In genomic region chr5:40441733-40442132, GRCh38 we compare ENCODE assay signal across 9 cellular contexts.
DNase-seq lines count a peak whose midpoint lies in the region; ATAC-seq and TF ChIP-seq lines count a peak whose summit lies in the region.
"Had no signal": no experiment of that assay in that cellular context is flagged by ENCODE, and none has a peak within 500 bp of the region (broad histone marks: within the 10 kb centered on the region; RNA-seq: fewer than 3 reads in every experiment).

No MANE protein-coding gene starts in this region.

- no peak overlapping the region for H2AFZ ChIP-seq in SK-N-SH (ENCODE audit: low read depth)

- no peak overlapping the region for H3K9ac ChIP-seq in SK-N-SH

- H3K27me3 Mint-ChIP-seq in activated CD4-positive, alpha-beta T cell treated with anti-CD3 and anti-CD28 coated beads for 36 hours = no peaks in the 10 kb centered on the region
- no peaks in the 10 kb centered on the region for H3K27me3 Mint-ChIP-seq in type B pancreatic cell

- no peaks in the 10 kb centered on the region for H4K20me1 ChIP-seq in SK-N-SH (ENCODE audit: insufficient read depth)

- no peaks in the 10 kb centered on the region for H3F3A ChIP-seq in SK-N-SH (replicated peaks; ENCODE audit: insufficient read depth)

- no peaks in the 10 kb centered on the region for H3K27me3 ChIP-seq in effector memory CD4-positive, alpha-beta T cell (replicated peaks; ENCODE audit: control insufficient read depth, insufficient read depth, low read length, poor library complexity, severe bottlenecking)
- no peaks in the 10 kb centered on the region; the same call in 1 of the 2 replicates for H3K27me3 ChIP-seq in SK-N-SH (ENCODE audit: insufficient read depth)

- no peaks in the 10 kb centered on the region for H3K9me3 ChIP-seq in effector memory CD4-positive, alpha-beta T cell (ENCODE audit: control insufficient read depth, low read length)
- no peaks in the 10 kb centered on the region for H3K9me3 ChIP-seq in SK-N-SH

- TF ChIP-seq EP300 in SK-N-SH (IDR thresholded peaks at IDR 0.05; ENCODE audit: borderline replicate concordance in 1 of 2, low read depth in 1 of 2, low read length in 1 of 2) = no peak

- TF ChIP-seq RAD21 in SK-N-SH (IDR thresholded peaks at IDR 0.05; ENCODE audit: low read length) = no peak

- DNase-seq in activated CD4-positive, alpha-beta T cell treated with anti-CD3 and anti-CD28 coated beads for 36 hours = peak; percentile 66
- DNase-seq in activated CD4-positive, alpha-beta T cell treated with anti-CD3 and anti-CD28 coated beads for 1 hour = no peak
- DNase-seq in activated CD4-positive, alpha-beta T cell treated with anti-CD3 and anti-CD28 coated beads, Interleukin-2, amount 50 U/mL, for 48 hours = peak; percentile 35 to 58
- DNase-seq in effector memory CD4-positive, alpha-beta T cell = no peak
- DNase-seq in stimulated activated naive CD8-positive, alpha-beta T cell treated with anti-CD3 and anti-CD28 coated beads, Interleukin-15, Interleukin-2, amounts not matched to agents 100 U/mL and 50 U/mL, for 24 hours = peak; percentile 53
- no peak for DNase-seq in SK-N-SH
- no peak for DNase-seq in type B pancreatic cell (ENCODE audit: extremely low spot score, unreplicated experiment)
- DNase-seq: WERI-Rb-1 had no signal

- no peak overlapping the region for H3K4me3 ChIP-seq in effector memory CD4-positive, alpha-beta T cell (ENCODE audit: insufficient read depth, low read depth, low read length, poor library complexity, severe bottlenecking)
- H3K4me3 ChIP-seq in SK-N-SH (ENCODE audit: low read depth in 2 of 2, low read length in 1 of 2) = no peak overlapping the region

- peak overlapping the region; percentile 91 for H3K27ac Mint-ChIP-seq in activated CD4-positive, alpha-beta T cell treated with anti-CD3 and anti-CD28 coated beads for 36 hours
- H3K27ac Mint-ChIP-seq in type B pancreatic cell = no peak overlapping the region

- TF ChIP-seq CTCF in SK-N-SH (IDR thresholded peaks at IDR 0.05) (no peak), type B pancreatic cell (conservative IDR thresholded peaks at IDR 0.05) (no peak)

- H3K27ac ChIP-seq in effector memory CD4-positive, alpha-beta T cell (ENCODE audit: insufficient read depth, low read length, poor library complexity, severe bottlenecking) = peak overlapping the region; percentile 41
- no peak overlapping the region for H3K27ac ChIP-seq in SK-N-SH (ENCODE audit: low read depth in 2 of 2, low read length in 1 of 2)
- H3K27ac ChIP-seq: WERI-Rb-1 had no signal

- peaks cover 22% of the 10 kb centered on the region for H3K9me3 Mint-ChIP-seq in activated CD4-positive, alpha-beta T cell treated with anti-CD3 and anti-CD28 coated beads for 36 hours (ENCODE audit: low read depth)
- H3K9me3 Mint-ChIP-seq in type B pancreatic cell = peaks cover 5% of the 10 kb centered on the region

- peak; percentile 66 for ATAC-seq in activated CD4-positive, alpha-beta T cell treated with anti-CD3 and anti-CD28 coated beads for 36 hours
- peak; percentile 57 for ATAC-seq in stimulated activated naive CD8-positive, alpha-beta T cell treated with anti-CD3 and anti-CD28 coated beads, Interleukin-15, Interleukin-2, amounts not matched to agents 100 U/mL and 50 U/mL, for 24 hours
- ATAC-seq in HG03469 (IDR thresholded peaks at IDR 0.05; ENCODE audit: unreplicated experiment) = no peak

- H3K4me2 ChIP-seq in SK-N-SH = no peak overlapping the region

- intact Hi-C loops in activated CD4-positive, alpha-beta T cell treated with anti-CD3 and anti-CD28 coated beads for 36 hours (cut with DNase I, micrococcal nuclease) = loop anchor here (1.0 to 2.0 kb wide), 6 partner anchors 45 to 247 kb away; partner anchors contain the start of gene PTGER4 (in 1 of the 2)

- H3K4me1 Mint-ChIP-seq in activated CD4-positive, alpha-beta T cell treated with anti-CD3 and anti-CD28 coated beads for 36 hours = peaks cover 55% of the 10 kb centered on the region
- H3K4me1 Mint-ChIP-seq in type B pancreatic cell (ENCODE audit: unreplicated experiment) = no peaks in the 10 kb centered on the region

- CTCF ChIA-PET in activated CD4-positive, alpha-beta T cell treated with anti-CD3 and anti-CD28 coated beads for 36 hours (lab: Charles Lee) = interaction anchor here (0.6 to 1.2 kb wide), 8 partner anchors 28 to 248 kb away, joined by 3 to 4 read pairs (median 3); no protein-coding TSS in a partner anchor
- CTCF ChIA-PET in SK-N-SH (lab: Yijun Ruan, JAX) = interaction anchor here (1.5 kb wide), 1 partner anchor 12 kb away, joined by 3 read pairs; no protein-coding TSS in a partner anchor

- peaks cover 17% of the 10 kb centered on the region for H3K36me3 Mint-ChIP-seq in activated CD4-positive, alpha-beta T cell treated with anti-CD3 and anti-CD28 coated beads for 36 hours (ENCODE audit: low read depth)
- no peaks in the 10 kb centered on the region for H3K36me3 Mint-ChIP-seq in type B pancreatic cell

- H3K36me3 ChIP-seq in effector memory CD4-positive, alpha-beta T cell (ENCODE audit: control insufficient read depth, insufficient read depth, low read length) = no peaks in the 10 kb centered on the region
- H3K36me3 ChIP-seq in SK-N-SH (replicated peaks in 1 of 2; ENCODE audit: control insufficient read depth in 1 of 2, insufficient read depth in 2 of 2, low read length in 1 of 2) = no peaks in the 10 kb centered on the region
- H3K36me3 ChIP-seq: WERI-Rb-1 had no signal

- H3K4me3 Mint-ChIP-seq in activated CD4-positive, alpha-beta T cell treated with anti-CD3 and anti-CD28 coated beads for 36 hours = peak overlapping the region; percentile 49
- H3K4me3 Mint-ChIP-seq in type B pancreatic cell = no peak overlapping the region

- H3K79me2 ChIP-seq in SK-N-SH (ENCODE audit: insufficient read depth) = no peaks in the 10 kb centered on the region

- no peaks in the 10 kb centered on the region for H3K9me2 ChIP-seq in SK-N-SH

- peaks cover 28% of the 10 kb centered on the region for H3K4me1 ChIP-seq in effector memory CD4-positive, alpha-beta T cell (ENCODE audit: control insufficient read depth, insufficient read depth, low read length, poor library complexity, severe bottlenecking)
- no peaks in the 10 kb centered on the region for H3K4me1 ChIP-seq in SK-N-SH (ENCODE audit: control insufficient read depth in 1 of 2, insufficient read depth in 2 of 2, low read depth in 1 of 2, low read length in 1 of 2)

- POLR2A ChIA-PET in activated CD4-positive, alpha-beta T cell treated with anti-CD3 and anti-CD28 coated beads for 36 hours (lab: Charles Lee) = interaction anchor here (0.6 to 0.9 kb wide), 4 partner anchors 19 to 47 kb away, joined by 3 to 5 read pairs (median 4); no protein-coding TSS in a partner anchor
- POLR2A ChIA-PET in SK-N-SH (lab: Yijun Ruan, JAX) = no interaction called here

- WGBS in SK-N-SH (ENCODE audit: low lambda C conversion rate) = 14% methylated on average over 4 of the region's 4 CpGs

TF ChIP-seq in SK-N-SH, 30 proteins besides CTCF, POLR2A, EP300 and RAD21 (continues in another document):
- TF ChIP-seq MEF2A (IDR thresholded peaks at IDR 0.05; ENCODE audit: borderline replicate concordance, low read depth) (no peak), RXRA (IDR thresholded peaks at IDR 0.05; ENCODE audit: borderline replicate concordance, low read depth) (no peak), GATA2 (CRISPR knock-in tag; IDR thresholded peaks at IDR 0.05) (no peak), CHD2 (IDR thresholded peaks at IDR 0.05; ENCODE audit: low read length, partially characterized antibody) (no peak), YY1 (IDR thresholded peaks at IDR 0.05; ENCODE audit: low read depth) (no peak), JUND (IDR thresholded peaks at IDR 0.05) (no peak), MXI1 (IDR thresholded peaks at IDR 0.05; ENCODE audit: low read depth, low read length) (no peak), EZH2phosphoT487 (IDR thresholded peaks at IDR 0.05; ENCODE audit: borderline replicate concordance, low read depth) (no peak), NRF1 (IDR thresholded peaks at IDR 0.05; ENCODE audit: low read depth, low read length) (no peak), SIN3A (IDR thresholded peaks at IDR 0.05; ENCODE audit: borderline replicate concordance, low read depth, low read length) (no peak), RFX5 (IDR thresholded peaks at IDR 0.05; ENCODE audit: low read length) (no peak), TCF12 (IDR thresholded peaks at IDR 0.05) (no peak)
- TF ChIP-seq, protein P1, sequence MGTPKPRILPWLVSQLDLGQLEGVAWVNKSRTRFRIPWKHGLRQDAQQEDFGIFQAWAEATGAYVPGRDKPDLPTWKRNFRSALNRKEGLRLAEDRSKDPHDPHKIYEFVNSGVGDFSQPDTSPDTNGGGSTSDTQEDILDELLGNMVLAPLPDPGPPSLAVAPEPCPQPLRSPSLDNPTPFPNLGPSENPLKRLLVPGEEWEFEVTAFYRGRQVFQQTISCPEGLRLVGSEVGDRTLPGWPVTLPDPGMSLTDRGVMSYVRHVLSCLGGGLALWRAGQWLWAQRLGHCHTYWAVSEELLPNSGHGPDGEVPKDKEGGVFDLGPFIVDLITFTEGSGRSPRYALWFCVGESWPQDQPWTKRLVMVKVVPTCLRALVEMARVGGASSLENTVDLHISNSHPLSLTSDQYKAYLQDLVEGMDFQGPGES (IDR thresholded peaks at IDR 0.05; ENCODE audit: low read depth, low read length) = no peak
- TF ChIP-seq, protein P2, sequence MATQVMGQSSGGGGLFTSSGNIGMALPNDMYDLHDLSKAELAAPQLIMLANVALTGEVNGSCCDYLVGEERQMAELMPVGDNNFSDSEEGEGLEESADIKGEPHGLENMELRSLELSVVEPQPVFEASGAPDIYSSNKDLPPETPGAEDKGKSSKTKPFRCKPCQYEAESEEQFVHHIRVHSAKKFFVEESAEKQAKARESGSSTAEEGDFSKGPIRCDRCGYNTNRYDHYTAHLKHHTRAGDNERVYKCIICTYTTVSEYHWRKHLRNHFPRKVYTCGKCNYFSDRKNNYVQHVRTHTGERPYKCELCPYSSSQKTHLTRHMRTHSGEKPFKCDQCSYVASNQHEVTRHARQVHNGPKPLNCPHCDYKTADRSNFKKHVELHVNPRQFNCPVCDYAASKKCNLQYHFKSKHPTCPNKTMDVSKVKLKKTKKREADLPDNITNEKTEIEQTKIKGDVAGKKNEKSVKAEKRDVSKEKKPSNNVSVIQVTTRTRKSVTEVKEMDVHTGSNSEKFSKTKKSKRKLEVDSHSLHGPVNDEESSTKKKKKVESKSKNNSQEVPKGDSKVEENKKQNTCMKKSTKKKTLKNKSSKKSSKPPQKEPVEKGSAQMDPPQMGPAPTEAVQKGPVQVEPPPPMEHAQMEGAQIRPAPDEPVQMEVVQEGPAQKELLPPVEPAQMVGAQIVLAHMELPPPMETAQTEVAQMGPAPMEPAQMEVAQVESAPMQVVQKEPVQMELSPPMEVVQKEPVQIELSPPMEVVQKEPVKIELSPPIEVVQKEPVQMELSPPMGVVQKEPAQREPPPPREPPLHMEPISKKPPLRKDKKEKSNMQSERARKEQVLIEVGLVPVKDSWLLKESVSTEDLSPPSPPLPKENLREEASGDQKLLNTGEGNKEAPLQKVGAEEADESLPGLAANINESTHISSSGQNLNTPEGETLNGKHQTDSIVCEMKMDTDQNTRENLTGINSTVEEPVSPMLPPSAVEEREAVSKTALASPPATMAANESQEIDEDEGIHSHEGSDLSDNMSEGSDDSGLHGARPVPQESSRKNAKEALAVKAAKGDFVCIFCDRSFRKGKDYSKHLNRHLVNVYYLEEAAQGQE (IDR thresholded peaks at IDR 0.05; ENCODE audit: low read depth, low read length) = no peak

Comparison
In these comparisons a context has a peak if more than half of its experiments do, and no peak if none do; other contexts are left out.
1. DNase-seq: peak in activated CD4-positive, alpha-beta T cell treated with anti-CD3 and anti-CD28 coated beads for 36 hours (single experiment), activated CD4-positive, alpha-beta T cell treated with anti-CD3 and anti-CD28 coated beads, Interleukin-2, amount 50 U/mL, for 48 hours (2 of 2) and stimulated activated naive CD8-positive, alpha-beta T cell treated with anti-CD3 and anti-CD28 coated beads, Interleukin-15, Interleukin-2, amounts not matched to agents 100 U/mL and 50 U/mL, for 24 hours (single experiment); none in activated CD4-positive, alpha-beta T cell treated with anti-CD3 and anti-CD28 coated beads for 1 hour (single experiment), effector memory CD4-positive, alpha-beta T cell (0 of 3), SK-N-SH (single experiment) and type B pancreatic cell (single experiment).